In genomic region chr9:126301985-126302603, GRCh38 we compare ENCODE assay signal across 8 cellular contexts. TPM values are rescaled to one million over a fixed set of nuclear protein-coding genes. Genes with fewer than 3 reads are reported as not detected.
DNase-seq lines count a peak whose midpoint lies in the region; ATAC-seq and TF ChIP-seq lines count a peak whose summit lies in the region.

No MANE protein-coding gene starts in this region.

- H3K9me2 ChIP-seq in GM23338 (ENCODE audit: insufficient read depth), result no peaks in the 10 kb centered on the region

- TF ChIP-seq EP300 in transverse colon (IDR thresholded peaks at IDR 0.05; ENCODE audit: low read depth), result no peak

- TF ChIP-seq POLR2A in transverse colon (IDR thresholded peaks at IDR 0.05), result no peak

- in situ Hi-C loops in transverse colon (cut with MboI; ENCODE audit: low pct_ligation_motif_present in 1 of 4, low pct_unique_long_range_greater_than_20kb in 1 of 4, low sequenced_read_pairs in 3 of 4), result loop anchor here (5.0 to 25.0 kb wide), 4 partner anchors 93 to 193 kb away; no protein-coding TSS in a partner anchor

- peak; percentile 60 for DNase-seq in AG10803 (ENCODE audit: low read depth)
- DNase-seq in GM23338 (ENCODE audit: low spot score), result peak; percentile 89
- peak; percentile 82 for DNase-seq in NCI-H69 (lab: John Stamatoyannopoulos, UW)
- DNase-seq in activated CD4-positive, alpha-beta memory T cell treated with anti-CD3 and anti-CD28 coated beads for 36 hours, result peak; percentile 50
- no peak for DNase-seq in epithelial cell of proximal tubule (ENCODE audit: low read depth)
- DNase-seq in mucosa of gallbladder (ENCODE audit: low spot score), result peak; percentile 55
- DNase-seq in transverse colon, result peak; percentile 70

- peaks cover 4% of the 10 kb centered on the region; the same call in 2 of the 3 replicates for H3K4me1 Mint-ChIP-seq in GM23338
- H3K4me1 Mint-ChIP-seq in activated CD4-positive, alpha-beta memory T cell treated with anti-CD3 and anti-CD28 coated beads for 36 hours (ENCODE audit: low read depth), result peaks cover 2% of the 10 kb centered on the region

- no peaks in the 10 kb centered on the region for H3K36me3 Mint-ChIP-seq in GM23338 (ENCODE audit: low read depth)
- no peaks in the 10 kb centered on the region for H3K36me3 Mint-ChIP-seq in activated CD4-positive, alpha-beta memory T cell treated with anti-CD3 and anti-CD28 coated beads for 36 hours

- CTCF ChIA-PET in activated CD4-positive, alpha-beta memory T cell treated with anti-CD3 and anti-CD28 coated beads for 36 hours (lab: Charles Lee), result interaction anchor here (0.7 to 5.1 kb wide), 6 partner anchors 16 to 197 kb away, joined by 3 to 62 read pairs (median 6); no protein-coding TSS in a partner anchor

- H3K4me1 ChIP-seq in GM23338 (ENCODE audit: insufficient read depth) (no peaks in the 10 kb centered on the region), transverse colon (peaks cover 0 to 19% (median 14%) of the 10 kb centered on the region in 4 donors)

- H3K79me2 ChIP-seq in GM23338 (replicated peaks; ENCODE audit: insufficient read depth), result no peaks in the 10 kb centered on the region

- TF ChIP-seq CTCF in AG10803 (conservative IDR thresholded peaks at IDR 0.05; ENCODE audit: low read length) (peak; percentile 93), GM23338 (conservative IDR thresholded peaks at IDR 0.05; ENCODE audit: low read depth in 2 of 2) (peak; percentile 81 to 86), epithelial cell of proximal tubule (conservative IDR thresholded peaks at IDR 0.05; ENCODE audit: low read depth, low read length) (peak; percentile 85), transverse colon (IDR thresholded peaks at IDR 0.05) (peak; percentile 65 to 82 (median 70))

- H3K4me3 ChIP-seq in AG10803 (ENCODE audit: low read length), result no peak overlapping the region
- no peak overlapping the region for H3K4me3 ChIP-seq in GM23338
- no peak overlapping the region for H3K4me3 ChIP-seq in epithelial cell of proximal tubule (ENCODE audit: low read depth, low read length)
- H3K4me3 ChIP-seq in transverse colon, result no peak overlapping the region

- H3K36me3 ChIP-seq in GM23338 (ENCODE audit: insufficient read depth) (no peaks in the 10 kb centered on the region), transverse colon (no peaks in the 10 kb centered on the region)

- POLR2A ChIA-PET in activated CD4-positive, alpha-beta memory T cell treated with anti-CD3 and anti-CD28 coated beads for 36 hours (lab: Charles Lee), result no interaction called here

- no peak overlapping the region for H3K27ac Mint-ChIP-seq in GM23338
- H3K27ac Mint-ChIP-seq in activated CD4-positive, alpha-beta memory T cell treated with anti-CD3 and anti-CD28 coated beads for 36 hours, result no peak overlapping the region

- H3K4me2 ChIP-seq in GM23338, result no peak overlapping the region

- H3K27me3 ChIP-seq in GM23338 (ENCODE audit: insufficient read depth) (no peaks in the 10 kb centered on the region), transverse colon (no peaks in the 10 kb centered on the region)

- H3K27ac ChIP-seq in GM23338 (ENCODE audit: low read depth) (no peak overlapping the region), transverse colon (no peak overlapping the region)

- intact Hi-C loops in activated CD4-positive, alpha-beta memory T cell treated with anti-CD3 and anti-CD28 coated beads for 36 hours (cut with micrococcal nuclease), result loop anchor here (1.0 to 2.0 kb wide), 2 partner anchors 95 to 189 kb away; no protein-coding TSS in a partner anchor
- intact Hi-C loops in transverse colon (cut with DNase I; ENCODE audit: low total_unique reads), result loop anchor here (2.0 kb wide), 1 partner anchor 97 kb away; no protein-coding TSS in a partner anchor

- H4K20me1 ChIP-seq in GM23338 (replicated peaks; ENCODE audit: insufficient read depth), result no peaks in the 10 kb centered on the region

- peak; percentile 89 for ATAC-seq in GM23338
- ATAC-seq in HG02973 (IDR thresholded peaks at IDR 0.05; ENCODE audit: unreplicated experiment), result no peak

- H3K9me3 ChIP-seq in transverse colon, result no peaks in the 10 kb centered on the region

- no peaks in the 10 kb centered on the region for H3F3A ChIP-seq in GM23338 (replicated peaks; ENCODE audit: low read depth)

- H3K9me3 Mint-ChIP-seq in GM23338, result no peaks in the 10 kb centered on the region
- no peaks in the 10 kb centered on the region for H3K9me3 Mint-ChIP-seq in activated CD4-positive, alpha-beta memory T cell treated with anti-CD3 and anti-CD28 coated beads for 36 hours

- 14 to 17% methylated on average over 3 to 4 of the region's 4 CpGs for WGBS in transverse colon (ENCODE audit: low coverage in 1 of 2), 2 donors

- no peak overlapping the region for H2AFZ ChIP-seq in GM23338

- no peak overlapping the region for H3K4me3 Mint-ChIP-seq in GM23338
- H3K4me3 Mint-ChIP-seq in activated CD4-positive, alpha-beta memory T cell treated with anti-CD3 and anti-CD28 coated beads for 36 hours, result no peak overlapping the region

- peaks cover 9% of the 10 kb centered on the region for H3K27me3 Mint-ChIP-seq in GM23338 (ENCODE audit: insufficient read depth, low read depth, poor library complexity)
- no peaks in the 10 kb centered on the region for H3K27me3 Mint-ChIP-seq in activated CD4-positive, alpha-beta memory T cell treated with anti-CD3 and anti-CD28 coated beads for 36 hours

TF ChIP-seq in GM23338, 12 proteins besides CTCF, POLR2A, EP300 and RAD21:
- TF ChIP-seq, protein P1, sequence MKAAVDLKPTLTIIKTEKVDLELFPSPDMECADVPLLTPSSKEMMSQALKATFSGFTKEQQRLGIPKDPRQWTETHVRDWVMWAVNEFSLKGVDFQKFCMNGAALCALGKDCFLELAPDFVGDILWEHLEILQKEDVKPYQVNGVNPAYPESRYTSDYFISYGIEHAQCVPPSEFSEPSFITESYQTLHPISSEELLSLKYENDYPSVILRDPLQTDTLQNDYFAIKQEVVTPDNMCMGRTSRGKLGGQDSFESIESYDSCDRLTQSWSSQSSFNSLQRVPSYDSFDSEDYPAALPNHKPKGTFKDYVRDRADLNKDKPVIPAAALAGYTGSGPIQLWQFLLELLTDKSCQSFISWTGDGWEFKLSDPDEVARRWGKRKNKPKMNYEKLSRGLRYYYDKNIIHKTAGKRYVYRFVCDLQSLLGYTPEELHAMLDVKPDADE (IDR thresholded peaks at IDR 0.05), result no peak
- TF ChIP-seq STAT1 (IDR thresholded peaks at IDR 0.05; ENCODE audit: unreplicated experiment), result no peak

RNA-seq across cellular contexts. Expression of gene MVB12B, which starts 24.5 kb away (rescaled TPM):
- 4.0 and 6.6 TPM in 2 replicates for total RNA-seq in GM23338 (2014; rRNA removed; shearing (Covaris generic))
- polyA plus RNA-seq in GM23338 (2016; fragmentation: Nextera tagmentation; extraction: Ambion mirVana), result 1.3 and 1.9 TPM in 2 replicates
- total RNA-seq in activated CD4-positive, alpha-beta memory T cell treated with anti-CD3 and anti-CD28 coated beads for 36 hours, result 1 to 10 TPM; 1.1 to 1.4 TPM
- total RNA-seq in epithelial cell of proximal tubule, result 6.1 and 8.1 TPM in 2 replicates
- total RNA-seq in mucosa of gallbladder, result 13.3 TPM
- total RNA-seq in transverse colon, result 10 to 100 TPM; 15.7 to 27.3 (median 22.7) TPM
